In the genomic region with DNA sequence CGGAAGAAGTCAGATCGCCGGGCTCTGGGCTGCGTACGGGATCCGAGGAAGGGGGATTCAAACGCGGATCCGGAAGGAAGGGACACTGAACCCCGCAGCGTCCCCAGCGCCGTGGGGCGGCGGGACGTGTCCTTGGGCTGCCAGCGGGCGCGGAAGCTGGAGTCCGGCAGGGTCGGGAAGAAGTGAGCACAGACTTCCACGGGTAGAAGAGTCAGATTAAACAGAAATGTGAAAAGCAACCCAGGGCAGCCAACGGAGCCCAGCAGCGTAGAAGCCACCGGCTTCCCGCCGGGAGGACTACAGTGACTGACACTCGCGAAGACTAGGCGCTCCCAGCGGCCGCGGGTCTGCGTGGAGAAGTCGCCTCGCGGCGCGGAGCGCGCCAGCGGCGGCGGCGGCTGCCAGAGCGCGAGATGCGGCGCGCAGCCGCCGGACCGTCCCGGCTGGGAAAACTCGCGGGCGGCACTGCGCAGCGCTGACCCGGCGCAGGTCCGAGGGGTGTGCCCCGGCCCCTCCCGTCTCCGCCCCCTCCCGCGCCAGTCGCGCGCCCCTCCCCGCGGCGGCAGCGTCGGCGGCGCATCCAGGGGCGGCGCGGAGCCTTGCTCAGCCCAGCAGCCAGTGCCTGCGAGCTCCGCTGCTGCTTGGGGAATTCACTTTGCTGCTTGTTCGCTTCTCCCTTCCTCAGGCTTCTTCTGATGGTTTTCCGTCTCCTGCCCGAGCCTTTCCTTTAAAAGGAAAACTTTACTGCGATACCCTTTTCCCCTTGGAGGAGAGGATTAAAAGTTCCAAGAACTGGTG, we compare ENCODE assay signal across 8 cellular contexts. TPM values are rescaled to one million over a fixed set of nuclear protein-coding genes. Genes with fewer than 3 reads are reported as not detected.
DNase-seq lines count a peak whose midpoint lies in the region; ATAC-seq, FAIRE-seq and TF ChIP-seq lines count a peak whose summit lies in the region.

A gene (plus strand): TSS at position 618 of the 798 bp plus-strand sequence. CDS start 239 bp downstream, outside the sequence.

- peak within 1 kb of the TSS; percentile 85 to 97 for H3K4me2 ChIP-seq in H1 (ENCODE audit: insufficient read depth in 1 of 2, low read depth in 2 of 2, low read length in 2 of 2)

- POLR2A ChIA-PET in T-cell (lab: Charles Lee) (no interaction called here), H1 (lab: Charles Lee; ENCODE audit: partially characterized antibody) (no interaction called here)

- TF ChIP-seq CTCF in Calu3 (IDR thresholded peaks at IDR 0.05; ENCODE audit: unreplicated experiment) (no peak), HL-60 (IDR thresholded peaks at IDR 0.05; ENCODE audit: insufficient read depth, low read length) (no peak), H1 (IDR thresholded peaks at IDR 0.05; ENCODE audit: control extremely low read depth in 1 of 3, insufficient read depth in 1 of 3, low read depth in 1 of 3, low read length in 3 of 3) (no peak), lung (IDR thresholded peaks at IDR 0.05; ENCODE audit: control extremely low read depth, extremely low read depth) (no peak), suprapubic skin (IDR thresholded peaks at IDR 0.05) (no peak)

- H3K4ac ChIP-seq in H1 (replicated peaks; ENCODE audit: insufficient read length, low read depth, low read length), result no peak within 1 kb of the TSS

- H2BK12ac ChIP-seq in H1 (ENCODE audit: low read depth, low read length), result no peak within 1 kb of the TSS

- CTCF ChIA-PET in Calu3 (lab: Charles Lee), result no interaction called here
- CTCF ChIA-PET in T-cell (lab: Charles Lee), result no interaction called here
- CTCF ChIA-PET in H1 (lab: Charles Lee; ENCODE audit: partially characterized antibody), result interaction anchor here (1.0 to 4.1 kb wide), 13 partner anchors 18 to 660 kb away, joined by 3 to 14 read pairs (median 7); no protein-coding TSS in a partner anchor

- H3K23me2 ChIP-seq in H1 (ENCODE audit: low read depth, low read length), result peaks cover 8% of the 10 kb centered on the region

- BruUV-seq in Calu3 (replicated peaks; lab: Mats Ljungman, UMichigan), result no TSS peak

- H2BK15ac ChIP-seq in H1 (ENCODE audit: low read length), result no peak within 1 kb of the TSS

- DNase-seq in Calu3 (peak; percentile 53), HL-60 (ENCODE audit: low read depth in 1 of 2, low spot score in 1 of 2) (no peak), T-cell (no peak), H1 (ENCODE audit: low read depth in 1 of 2, low spot score in 2 of 2) (peak; percentile 29 to 74), lung (ENCODE audit: low spot score) (peak; percentile 47), suprapubic skin (ENCODE audit: low spot score in 2 of 2) (peak in 1 of 2 donors; percentile 62), SHP77 treated with DMSO at 0.1 percent for 48 hours (lab: John Stamatoyannopoulos, UW) (no peak)

- peaks cover 27% of the 10 kb centered on the region for H3K27me3 Mint-ChIP-seq in Calu3 (ENCODE audit: unreplicated experiment)
- H3K27me3 Mint-ChIP-seq in T-cell, result peaks cover 48 to 54% of the 10 kb centered on the region in 2 donors

- no peak within 1 kb of the TSS for H3K9ac ChIP-seq in H1 (replicated peaks in 1 of 4; ENCODE audit: extremely low read depth in 1 of 4, low read depth in 3 of 4, low read length in 3 of 4)

- peaks cover 13% of the 10 kb centered on the region for H3K36me3 Mint-ChIP-seq in Calu3 (ENCODE audit: insufficient read depth, unreplicated experiment)
- no peaks in the 10 kb centered on the region for H3K36me3 Mint-ChIP-seq in T-cell

- H2BK120ac ChIP-seq in H1 (replicated peaks; ENCODE audit: low read depth, low read length), result no peak within 1 kb of the TSS

- no peaks in the 10 kb centered on the region for H3K9me3 ChIP-seq in H1 (ENCODE audit: insufficient read depth in 2 of 2, low read depth in 1 of 2, low read length in 1 of 2)
- peaks cover 0 to 3% of the 10 kb centered on the region in 2 donors for H3K9me3 ChIP-seq in lung (ENCODE audit: control insufficient read depth in 2 of 2, insufficient read depth in 1 of 2, low read length in 1 of 2)
- H3K9me3 ChIP-seq in suprapubic skin, result no peaks in the 10 kb centered on the region

- H3K36me3 ChIP-seq in H1 (ENCODE audit: control insufficient read depth in 2 of 4, insufficient read depth in 4 of 4, low read length in 3 of 4), result no peaks in the 10 kb centered on the region
- no peaks in the 10 kb centered on the region for H3K36me3 ChIP-seq in lung (ENCODE audit: control insufficient read depth in 2 of 2, insufficient read depth in 2 of 2, low read length in 2 of 2)
- H3K36me3 ChIP-seq in suprapubic skin, result no peaks in the 10 kb centered on the region

- no peak within 1 kb of the TSS for H2BK20ac ChIP-seq in H1 (ENCODE audit: low read length)

- no peak within 1 kb of the TSS for H3K18ac ChIP-seq in H1 (ENCODE audit: extremely low read depth, low read length)

- H3K4me3 ChIP-seq in HL-60 (replicated peaks; ENCODE audit: insufficient read depth, low read length), result peak within 1 kb of the TSS; percentile 25
- H3K4me3 ChIP-seq in H1 (ENCODE audit: extremely low read depth in 1 of 4, insufficient read depth in 2 of 4, low read depth in 3 of 4, low read length in 4 of 4), result peak within 1 kb of the TSS; percentile 44 to 71 (median 64)
- peak within 1 kb of the TSS; percentile 62 for H3K4me3 ChIP-seq in lung
- H3K4me3 ChIP-seq in suprapubic skin, result peak within 1 kb of the TSS; percentile 61

- WGBS in H1 (ENCODE audit: extremely low coverage in 1 of 2, insufficient coverage in 1 of 2, insufficient read length in 1 of 2, insufficient replicate concordance in 2 of 2, low coverage in 1 of 2, low lambda C conversion rate in 2 of 2, missing lambda C conversion rate in 1 of 2), 2 experiments, result 3% methylated on average over 38 of the region's 86 CpGs; no CpG with 5 or more reads in 1 of the 2 experiments
- 1% methylated on average over 67 to 86 of the region's 86 CpGs for WGBS in lung, 2 donors
- 0% methylated on average over 26 of the region's 86 CpGs for WGBS in suprapubic skin

- H3K4me1 ChIP-seq in H1 (replicated peaks in 1 of 4; ENCODE audit: control insufficient read depth in 3 of 4, insufficient read depth in 4 of 4, low read length in 3 of 4), result peaks cover 0 to 9% (median 6%) of the 10 kb centered on the region in 4 experiments; a peak in 4 of 7 replicates
- peaks cover 2 to 7% of the 10 kb centered on the region in 2 donors for H3K4me1 ChIP-seq in lung (ENCODE audit: control insufficient read depth in 2 of 2, insufficient read depth in 2 of 2, low read length in 2 of 2)
- H3K4me1 ChIP-seq in suprapubic skin, result peaks cover 34% of the 10 kb centered on the region

- peaks cover 57% of the 10 kb centered on the region for H3K27me3 ChIP-seq in HL-60 (ENCODE audit: insufficient read depth, poor library complexity, severe bottlenecking)
- H3K27me3 ChIP-seq in H1 (replicated peaks in 1 of 4; ENCODE audit: control insufficient read depth in 3 of 4, extremely low read depth in 1 of 4, insufficient read depth in 3 of 4, low read length in 3 of 4), result peaks cover 60 to 80% (median 72%) of the 10 kb centered on the region in 4 experiments
- no peaks in the 10 kb centered on the region for H3K27me3 ChIP-seq in lung (ENCODE audit: control insufficient read depth, insufficient read depth)
- peaks cover 34% of the 10 kb centered on the region for H3K27me3 ChIP-seq in suprapubic skin

- H4K20me1 ChIP-seq in H1 (replicated peaks in 1 of 2; ENCODE audit: control insufficient read depth in 1 of 2, insufficient read depth in 2 of 2, low read length in 2 of 2), result peaks cover 5 to 11% of the 10 kb centered on the region in 2 experiments

- H3K79me2 ChIP-seq in H1 (ENCODE audit: control insufficient read depth in 1 of 2, insufficient read depth in 2 of 2, low read length in 2 of 2), result no peaks in the 10 kb centered on the region

- no peak for TF ChIP-seq RAD21 in H1 (IDR thresholded peaks at IDR 0.05 in 1 of 2, conservative IDR thresholded peaks at IDR 0.05 in 1 of 2; ENCODE audit: low read depth in 2 of 2, low read length in 2 of 2)

- TF ChIP-seq EP300 in H1 (IDR thresholded peaks at IDR 0.05; ENCODE audit: borderline replicate concordance in 1 of 2, low read depth in 2 of 2, low read length in 2 of 2) (no peak), suprapubic skin (IDR thresholded peaks at IDR 0.05) (no peak)

- intact Hi-C loops in Calu3 (cut with micrococcal nuclease; ENCODE audit: unreplicated experiment), result loop anchor here (10.0 kb wide), 2 partner anchors 467 to 957 kb away; no protein-coding TSS in a partner anchor

- TF ChIP-seq POLR2A in H1 (IDR thresholded peaks at IDR 0.05; ENCODE audit: control extremely low read depth in 1 of 2, low read depth in 2 of 2, low read length in 2 of 2) (no peak), suprapubic skin (IDR thresholded peaks at IDR 0.05) (no peak)

- no peak within 1 kb of the TSS for H3K14ac ChIP-seq in H1 (ENCODE audit: insufficient read length)

- no peaks in the 10 kb centered on the region for H3K79me1 ChIP-seq in H1 (ENCODE audit: low read depth, low read length)

- no peak within 1 kb of the TSS for H2BK5ac ChIP-seq in H1 (ENCODE audit: low read depth, low read length)

- H3K9me3 Mint-ChIP-seq in Calu3 (ENCODE audit: low read depth, unreplicated experiment) (no peaks in the 10 kb centered on the region), T-cell (no peaks in the 10 kb centered on the region)

- H2AK5ac ChIP-seq in H1 (ENCODE audit: low read depth, low read length), result no peak within 1 kb of the TSS

- no peak within 1 kb of the TSS for H3K23ac ChIP-seq in H1 (ENCODE audit: insufficient read length)

- no peak within 1 kb of the TSS for H4K91ac ChIP-seq in H1 (replicated peaks; ENCODE audit: insufficient read length, low read length)

- peak; percentile 75 for ATAC-seq in GM19397 (IDR thresholded peaks at IDR 0.05; ENCODE audit: unreplicated experiment)
- peak in 1 of 4 experiments; percentile 37 for ATAC-seq in T-cell (replicated peaks in 1 of 4)
- ATAC-seq in lung (ENCODE audit: insufficient read depth, low FRiP score), result peak; percentile 88

- no peak for FAIRE-seq in H1 (lab: Jason Lieb, UNC)

- H3K27ac Mint-ChIP-seq in Calu3 (ENCODE audit: unreplicated experiment), result no peak within 1 kb of the TSS
- peak within 1 kb of the TSS in 1 of 2 donors; percentile 28 for H3K27ac Mint-ChIP-seq in T-cell

- H4K5ac ChIP-seq in H1 (ENCODE audit: insufficient read length, low read depth, low read length), result no peak within 1 kb of the TSS

- no peak within 1 kb of the TSS for H3K56ac ChIP-seq in H1 (replicated peaks; ENCODE audit: insufficient read length, low read depth, low read length)

- peak within 1 kb of the TSS; percentile 80; the same call in 1 of the 2 replicates for H2AFZ ChIP-seq in H1 (ENCODE audit: low read length)

- H3K27ac ChIP-seq in HL-60 (replicated peaks) (no peak within 1 kb of the TSS), H1 (ENCODE audit: low read depth, low read length) (no peak within 1 kb of the TSS), lung (ENCODE audit: low read depth in 1 of 2, low read length in 1 of 2) (peak within 1 kb of the TSS in 1 of 2 donors; percentile 88), suprapubic skin (peak within 1 kb of the TSS; percentile 47)

- peak within 1 kb of the TSS; percentile 53; the same call in 1 of the 2 replicates for H4K8ac ChIP-seq in H1 (ENCODE audit: extremely low read depth, insufficient read depth, low read length)

- H3K4me3 Mint-ChIP-seq in Calu3 (ENCODE audit: low read depth, unreplicated experiment) (peak within 1 kb of the TSS; percentile 89), T-cell (peak within 1 kb of the TSS; percentile 63 to 66 (median 65))

- H3K4me1 Mint-ChIP-seq in Calu3 (ENCODE audit: low read depth, unreplicated experiment) (peaks cover 19% of the 10 kb centered on the region), T-cell (peaks cover 7 to 22% (median 18%) of the 10 kb centered on the region in 3 donors)

RNA-seq across cellular contexts. Expression of the gene that starts here (rescaled TPM):
- total RNA-seq in Calu3 (2022) (0.76 TPM in 1 of 2 replicates, not detected in the other), T-cell (not detected), lung (10 to 100 TPM in 1 of 2 donors, 1 to 10 TPM in 1; 7.9 to 35.5 TPM), suprapubic skin (1 to 10 TPM; 1.0 to 7.8 (median 3.7) TPM)
- total RNA-seq in H1 (2021; fragmentation: NEBNext Ultra II Directional; extraction: Animal tissue kit (Norgen Biotek cat#: 25700)), result 0.04 and 0.08 TPM in 2 replicates
- polyA plus RNA-seq in H1 (2011; rRNA removed) (0.02 TPM in 1 of 2 replicates, not detected in the other), lung (1 to 10 TPM; 2.0 to 4.1 TPM)
- 0.01 TPM for polyA plus RNA-seq in H1 (2011; cell fraction: cytosol; rRNA removed)
- not detected for polyA plus RNA-seq in H1 (2011; cell fraction: nucleus; rRNA removed)
- polyA plus RNA-seq in H1 (2012, experiment 1 of 2), result 0.07 TPM in 1 of 4 replicates, not detected in the others
- polyA plus RNA-seq in H1 (2012, experiment 2 of 2), result not detected
- 0.02 TPM for polyA plus RNA-seq in H1 (2013, experiment 1 of 2)
- polyA plus RNA-seq in H1 (2013, experiment 2 of 2), result 0.02 TPM
- not detected in 2 replicates for polyA minus RNA-seq in H1 (2011; rRNA and poly(A)+ RNA removed)
- not detected for polyA minus RNA-seq in H1 (2011; cell fraction: cytosol; rRNA and poly(A)+ RNA removed)
- polyA minus RNA-seq in H1 (2011; cell fraction: nucleus; rRNA and poly(A)+ RNA removed), result 1.8 TPM

Comparison
In these comparisons a context has a peak if more than half of its experiments do, and no peak if none do; other contexts are left out.
1. Peak in DNase-seq in Calu3; RNA of the gene not detected or under 1 TPM.
2. DNase-seq: peak in H1 (2 of 2) and lung (single experiment); none in HL-60 (0 of 2), T-cell (0 of 34) and SHP77 treated with DMSO at 0.1 percent for 48 hours (single experiment).
3. Peak in every context shown above with its lines, with median percentiles within 50 percentile points of each other: H3K4me3 ChIP-seq.